ENCODE assay signal across 8 cellular contexts in the genomic region with DNA sequence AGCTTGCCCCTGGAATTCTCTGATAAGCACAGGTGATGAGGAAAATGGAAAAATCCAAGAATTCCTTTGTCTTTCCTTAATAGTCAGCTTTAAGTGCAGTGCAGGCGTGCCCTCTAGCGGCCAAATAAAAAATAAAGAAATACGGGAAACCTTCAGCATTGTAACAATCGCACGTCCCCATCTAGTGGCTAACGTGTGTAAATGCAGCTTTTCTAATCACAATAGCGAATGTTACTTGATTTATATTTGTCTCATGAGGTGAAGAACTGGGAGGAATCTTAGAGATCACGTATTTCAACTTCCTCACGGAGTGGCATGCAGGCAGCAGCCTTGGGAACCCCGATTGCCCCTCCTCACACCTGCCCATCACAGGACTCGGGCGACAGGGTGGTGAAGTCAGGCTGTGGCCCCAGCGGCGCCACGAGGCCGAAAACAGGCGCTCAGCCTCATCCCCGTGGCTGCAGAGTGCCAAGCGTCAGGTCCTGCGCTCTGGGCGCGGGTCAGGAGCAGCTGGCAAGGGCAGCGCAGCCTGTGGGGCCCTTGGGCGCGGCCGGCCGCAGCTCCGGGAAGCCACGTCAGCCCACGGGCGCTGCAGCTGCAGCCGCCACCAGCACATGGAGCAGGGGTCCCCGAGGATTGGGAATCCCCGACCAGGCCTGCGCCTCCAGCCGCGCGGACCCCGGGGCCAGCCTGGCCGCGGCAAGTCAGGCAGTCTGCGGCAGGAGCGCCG. TPM values are rescaled to one million over a fixed set of nuclear protein-coding genes. Genes with fewer than 3 reads are reported as not detected.
DNase-seq lines count a peak whose midpoint lies in the region; TF ChIP-seq lines count a peak whose summit lies in the region.
"Not testable (repeated sequence)": the region's sequence is repeated elsewhere in the genome, so short reads cannot be mapped to it uniquely, and the experiment has no call there.

No MANE protein-coding gene starts in this region.

- H3K79me2 ChIP-seq in GM23248 (ENCODE audit: insufficient read depth): peaks cover 16% of the 10 kb centered on the region

- WGBS in GM23248 (ENCODE audit: low coverage in 1 of 2, low lambda C conversion rate in 2 of 2, missing lambda C conversion rate in 2 of 2), 2 experiments: 1 to 2% methylated on average over 32 to 38 of the region's 44 CpGs
- WGBS in iPS DF 6.9 (ENCODE audit: insufficient coverage, insufficient read length): no CpG with 5 or more reads among the region's 44 CpGs
- 0% methylated on average over 23 to 39 of the region's 44 CpGs for WGBS in ovary, 3 donors

- H4K20me1 ChIP-seq in GM23248 (ENCODE audit: insufficient read depth): not testable (repeated sequence)

- not testable (repeated sequence) for H3K27me3 ChIP-seq in GM23248 (replicated peaks; ENCODE audit: insufficient read depth); iPS DF 6.9 (ENCODE audit: control insufficient read depth, insufficient read depth, low read length); ovary; stomach smooth muscle (ENCODE audit: control insufficient read depth in 1 of 2, insufficient read depth in 2 of 2, low read length in 2 of 2)

- DNase-seq in EL (peak; percentile 47), GM23248 (peak; percentile 59), LoVo (ENCODE audit: low spot score) (peak; percentile 34), cerebellar cortex (ENCODE audit: low spot score) (peak; percentile 81), ovary (peak; percentile 57 to 81 (median 71))
- peak; percentile 48 to 54 for DNase-seq in activated CD4-positive, alpha-beta T cell treated with anti-CD3 and anti-CD28 coated beads, Interleukin-2, amount 50 U/mL, for 48 hours
- not testable (repeated sequence) for DNase-seq in iPS DF 6.9 (ENCODE audit: low read depth, low spot score)

- TF ChIP-seq EP300 in ovary (IDR thresholded peaks at IDR 0.05): not testable (repeated sequence)

- H3K9ac ChIP-seq in GM23248: peak overlapping the region; percentile 94
- peak overlapping the region; percentile 60 to 76 for H3K9ac ChIP-seq in stomach smooth muscle (ENCODE audit: low read length in 2 of 2)

- not testable (repeated sequence) for TF ChIP-seq POLR2A in ovary (IDR thresholded peaks at IDR 0.05)

- H3K27ac ChIP-seq in GM23248 (peak overlapping the region; percentile 93), ovary (peak overlapping the region; percentile 77 to 88), stomach smooth muscle (ENCODE audit: low read length) (peak overlapping the region; percentile 67)
- H3K27ac ChIP-seq in iPS DF 6.9 (ENCODE audit: low read length): not testable (repeated sequence)

- peak overlapping the region; percentile 83 for H3K4me3 ChIP-seq in GM23248
- H3K4me3 ChIP-seq in iPS DF 6.9 (ENCODE audit: low read length): peak overlapping the region; percentile 81; the same call in 1 of the 2 replicates
- peak overlapping the region; percentile 74 for H3K4me3 ChIP-seq in ovary
- H3K4me3 ChIP-seq in stomach smooth muscle (ENCODE audit: low read length in 2 of 2): peak overlapping the region; percentile 71 to 80

- H3K4me2 ChIP-seq in GM23248 (ENCODE audit: unreplicated experiment): peak overlapping the region; percentile 100

- in situ Hi-C loops in GM23248 (cut with MboI): loop anchor here (25.0 kb wide), 1 partner anchor 250 kb away; the partner anchor contains the start of genes ANKRD39 and SEMA4C

- intact Hi-C loops in ovary (cut with DNase I): not testable (repeated sequence)

- peak overlapping the region; percentile 99 for H2AFZ ChIP-seq in GM23248

- TF ChIP-seq CTCF in ovary (IDR thresholded peaks at IDR 0.05): peak; percentile 77 to 98 (median 94)

- not testable (repeated sequence) for H3F3A ChIP-seq in GM23248 (ENCODE audit: insufficient read depth)

- not testable (repeated sequence) for H3K36me3 ChIP-seq in GM23248 (ENCODE audit: low read depth); iPS DF 6.9 (ENCODE audit: control insufficient read depth, insufficient read depth, low read length); ovary; stomach smooth muscle (ENCODE audit: control insufficient read depth in 2 of 2, insufficient read depth in 2 of 2, low read length in 2 of 2)

- not testable (repeated sequence) for H3K4me1 ChIP-seq in GM23248 (ENCODE audit: insufficient read depth); iPS DF 6.9 (ENCODE audit: control insufficient read depth, insufficient read depth, low read length); ovary (ENCODE audit: insufficient read depth); stomach smooth muscle (ENCODE audit: control insufficient read depth, insufficient read depth, low read length)

- not testable (repeated sequence) for H3K9me2 ChIP-seq in GM23248 (ENCODE audit: insufficient read depth)

- H3K9me3 ChIP-seq in GM23248 (ENCODE audit: low read depth); iPS DF 6.9 (ENCODE audit: control insufficient read depth, insufficient read depth, low read length); ovary; stomach smooth muscle (ENCODE audit: control insufficient read depth in 2 of 2, low read length in 2 of 2): not testable (repeated sequence)

RNA-seq across cellular contexts. Expression of gene ANKRD36, which starts 0.5 kb away (rescaled TPM):
- 5.9 and 14.8 TPM in 2 replicates for total RNA-seq in GM23248 (2014; rRNA removed; shearing (Covaris generic))
- polyA plus RNA-seq in GM23248 (2016; fragmentation: Nextera tagmentation; extraction: Ambion mirVana) (5.0 and 9.4 TPM in 2 replicates), ovary (1 to 10 TPM; 4.6 to 7.6 TPM)
- total RNA-seq in ovary: 10 to 100 TPM; 29.2 to 49.4 (median 31.2) TPM

RNA-seq across cellular contexts. Expression of gene FAHD2B, which starts 17.8 kb away (rescaled TPM):
- total RNA-seq in GM23248 (2014; rRNA removed; shearing (Covaris generic)): 0.32 TPM in 1 of 2 replicates, not detected in the other
- polyA plus RNA-seq in GM23248 (2016; fragmentation: Nextera tagmentation; extraction: Ambion mirVana) (1.4 and 1.8 TPM in 2 replicates), ovary (10 to 100 TPM; 21.6 to 30.1 TPM)
- total RNA-seq in ovary: 10 to 100 TPM; 12.4 to 33.9 (median 27.3) TPM

Comparison
In these comparisons a context has a peak if more than half of its experiments do, and no peak if none do; other contexts are left out.
1. RNA of gene FAHD2B, which starts 17.8 kb away (total RNA-seq): 12.4 to 33.9 TPM in ovary; 0.32 TPM in GM23248; every median in the first group is over 10 times any median in the second.
2. Peak in every context shown above with its lines, with median percentiles within 50 percentile points of each other: H3K4me3 ChIP-seq.